Comparison of ENCODE assay signal across 12 cellular contexts in the genomic region with DNA sequence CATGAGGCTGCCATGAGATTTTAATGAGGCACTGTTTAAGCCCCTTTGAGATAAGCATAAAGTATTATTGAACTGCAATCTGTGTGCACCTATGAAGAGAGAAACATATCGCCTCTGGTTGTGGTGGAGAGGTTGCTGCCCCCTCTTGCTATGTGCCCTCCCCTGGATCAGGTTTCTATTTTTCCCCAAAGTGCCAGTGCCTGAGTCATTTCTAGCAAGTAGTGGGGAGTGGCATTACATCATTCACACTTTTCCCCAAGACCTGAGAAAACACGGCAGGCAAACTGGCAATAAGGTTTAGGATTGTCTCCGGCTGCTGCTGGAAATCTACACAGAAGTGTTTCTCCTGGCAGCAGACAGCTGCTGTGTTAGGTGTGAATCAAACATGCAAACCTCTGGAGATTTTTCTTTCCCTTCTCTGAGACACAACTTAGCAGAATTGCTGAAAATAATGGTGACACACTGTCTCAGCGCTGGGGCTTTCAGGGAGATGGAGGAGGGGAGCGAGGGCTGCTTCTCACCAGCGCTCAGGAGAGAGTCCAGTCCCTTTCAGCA. TPM values are rescaled to one million over a fixed set of nuclear protein-coding genes. Genes with fewer than 3 reads are reported as not detected.
DNase-seq lines count a peak whose midpoint lies in the region; ATAC-seq and TF ChIP-seq lines count a peak whose summit lies in the region.
"Had no signal": no experiment of that assay in that cellular context is flagged by ENCODE, and none has a peak within 500 bp of the region (broad histone marks: within the 10 kb centered on the region; RNA-seq: fewer than 3 reads in every experiment).

No MANE protein-coding gene starts in this region.

- H3K27me3 ChIP-seq in OCI-LY3 (ENCODE audit: low read depth, low read length) (peaks cover 30% of the 10 kb centered on the region), thoracic aorta (replicated peaks; ENCODE audit: insufficient read depth) (no peaks in the 10 kb centered on the region)

- no peak for ATAC-seq in activated T-cell treated with anti-CD3 and anti-CD28 coated beads, Interleukin-2, amount 50 U/mL, for 72 hours (replicated peaks in 1 of 2)
- peak; percentile 63 for ATAC-seq in thoracic aorta (ENCODE audit: insufficient number of reproducible peaks, low FRiP score, low read depth)
- no peak for ATAC-seq in HG02610 (IDR thresholded peaks at IDR 0.05; ENCODE audit: unreplicated experiment)
- ATAC-seq in GM21515 (IDR thresholded peaks at IDR 0.05; ENCODE audit: unreplicated experiment): no peak
- ATAC-seq: activated CD4-positive, CD25-positive, alpha-beta regulatory T cell treated with anti-CD3 and anti-CD28 coated beads, Interleukin-2, amount 50 U/mL, for 24 hours had no signal

- H3K4me2 ChIP-seq in OCI-LY3 (ENCODE audit: low read length): peak overlapping the region; percentile 8; the same call in 1 of the 2 replicates

- H3K27me3 Mint-ChIP-seq in activated T-cell treated with anti-CD3 and anti-CD28 coated beads, Interleukin-2, amount 50 U/mL, for 72 hours (ENCODE audit: low read depth): peaks cover 40% of the 10 kb centered on the region

- H3K9me3 ChIP-seq in OCI-LY3 (ENCODE audit: insufficient read depth, low read length) (no peaks in the 10 kb centered on the region), thoracic aorta (no peaks in the 10 kb centered on the region)

- H3K27ac ChIP-seq in OCI-LY3 (ENCODE audit: low read length) (no peak overlapping the region), thoracic aorta (peak overlapping the region; percentile 61 to 97)

- no peak overlapping the region for H3K9ac ChIP-seq in OCI-LY3 (ENCODE audit: low read length)

- H3K4me1 ChIP-seq in OCI-LY3 (ENCODE audit: low read length) (peaks cover 51% of the 10 kb centered on the region), thoracic aorta (ENCODE audit: control insufficient read depth in 1 of 2, low read depth in 2 of 2) (peaks cover 23 to 40% of the 10 kb centered on the region in 2 donors)

- H3K9me3 Mint-ChIP-seq in activated T-cell treated with anti-CD3 and anti-CD28 coated beads, Interleukin-2, amount 50 U/mL, for 72 hours: peaks cover 1 to 3% of the 10 kb centered on the region in 2 donors

- H3K4me3 Mint-ChIP-seq in activated T-cell treated with anti-CD3 and anti-CD28 coated beads, Interleukin-2, amount 50 U/mL, for 72 hours: peak overlapping the region; percentile 76 to 86

- no peaks in the 10 kb centered on the region for H3K36me3 ChIP-seq in OCI-LY3 (replicated peaks; ENCODE audit: low read depth, low read length)
- H3K36me3 ChIP-seq in thoracic aorta: no peaks in the 10 kb centered on the region

- no peak overlapping the region for H3K27ac Mint-ChIP-seq in activated T-cell treated with anti-CD3 and anti-CD28 coated beads, Interleukin-2, amount 50 U/mL, for 72 hours
- H3K27ac Mint-ChIP-seq: type B pancreatic cell had no signal

- H4K20me1 ChIP-seq in OCI-LY3 (ENCODE audit: insufficient read depth, low read length): no peaks in the 10 kb centered on the region

- peaks cover 91% of the 10 kb centered on the region for H3K4me1 Mint-ChIP-seq in activated T-cell treated with anti-CD3 and anti-CD28 coated beads, Interleukin-2, amount 50 U/mL, for 72 hours (ENCODE audit: low read depth)

- H3K79me2 ChIP-seq in OCI-LY3 (ENCODE audit: low read length): no peaks in the 10 kb centered on the region

- peaks cover 8% of the 10 kb centered on the region in 2 donors for H3K36me3 Mint-ChIP-seq in activated T-cell treated with anti-CD3 and anti-CD28 coated beads, Interleukin-2, amount 50 U/mL, for 72 hours (ENCODE audit: insufficient read depth in 2 of 2)
- H3K36me3 Mint-ChIP-seq: type B pancreatic cell had no signal

- H3K4me3 ChIP-seq in OCI-LY3 (ENCODE audit: low read length): no peak overlapping the region
- no peak overlapping the region for H3K4me3 ChIP-seq in thoracic aorta

- H2AFZ ChIP-seq in OCI-LY3 (ENCODE audit: low read depth, low read length): no peak overlapping the region

- no peak for TF ChIP-seq CTCF in OCI-LY3 (IDR thresholded peaks at IDR 0.05; ENCODE audit: low read depth, low read length)
- TF ChIP-seq CTCF in thoracic aorta (IDR thresholded peaks at IDR 0.05): no peak

- DNase-seq in activated T-cell treated with anti-CD3 and anti-CD28 coated beads, Interleukin-2, amount 50 U/mL, for 72 hours: no peak
- no peak for DNase-seq in activated T-cell treated with anti-CD3 and anti-CD28 coated beads, Interleukin-2, amount 50 U/mL, for 48 hours
- DNase-seq in fibroblast of the conjunctiva (ENCODE audit: low read depth): peak; percentile 61
- DNase-seq in thoracic aorta (ENCODE audit: low spot score): no peak
- no peak for DNase-seq in activated naive CD4-positive, alpha-beta T cell treated with anti-CD3 and anti-CD28 coated beads, Interleukin-2, amount 50 U/mL, for 16 hours
- DNase-seq: COR-L47, NCI-H2029 treated with DMSO at 0.1 percent for 48 hours had no signal

RNA-seq across cellular contexts. Expression of gene RGS16, which starts 13.6 kb away (rescaled TPM):
- total RNA-seq in activated T-cell treated with anti-CD3 and anti-CD28 coated beads, Interleukin-2, amount 50 U/mL, for 72 hours: 10 to 100 TPM; 73.3 to 79.4 TPM
- 10 to 100 TPM in 1 of 2 donors, 1 to 10 TPM in 1; 8.8 to 15.2 TPM for total RNA-seq in thoracic aorta

RNA-seq across cellular contexts. Expression of gene RNASEL, which starts 28.8 kb away (rescaled TPM):
- 1 to 10 TPM; 3.6 to 3.9 TPM for total RNA-seq in activated T-cell treated with anti-CD3 and anti-CD28 coated beads, Interleukin-2, amount 50 U/mL, for 72 hours
- 10 to 100 TPM in 1 of 2 donors, 1 to 10 TPM in 1; 5.9 to 11.2 TPM for total RNA-seq in thoracic aorta

Comparison
In these comparisons a context has a peak if more than half of its experiments do, and no peak if none do; other contexts are left out.
1. RNA of gene RGS16, which starts 13.6 kb away (total RNA-seq): 73.3 to 79.4 TPM in activated T-cell treated with anti-CD3 and anti-CD28 coated beads, Interleukin-2, amount 50 U/mL, for 72 hours; 8.8 to 15.2 TPM in thoracic aorta; every median in the first group is over 4 times any median in the second.